ENCODE assay signal across 11 cellular contexts in the genomic region with DNA sequence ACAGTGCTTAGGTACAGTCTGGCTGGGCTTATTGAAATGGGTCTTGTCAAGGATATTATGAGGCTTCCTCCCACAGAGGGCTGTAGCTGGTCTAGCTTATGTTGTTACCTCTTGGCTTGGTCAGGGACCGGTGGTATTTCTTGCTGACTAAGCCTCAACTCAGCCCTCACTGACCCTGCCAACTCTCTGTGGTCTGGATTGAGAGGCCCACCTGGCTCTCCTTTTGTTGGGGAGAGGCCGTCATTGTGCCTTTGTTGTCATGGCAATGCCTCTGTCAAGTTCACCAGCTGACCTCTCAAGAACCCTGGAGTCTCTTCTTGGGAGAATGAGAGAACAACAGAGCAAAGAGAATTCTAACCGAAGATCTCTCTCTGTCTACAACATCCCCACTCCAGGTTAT.
A peak's percentile ranks its signal among the peaks of the same experiment; 100 is the strongest.
DNase-seq lines count a peak whose midpoint lies in the region; ATAC-seq, FAIRE-seq and TF ChIP-seq lines count a peak whose summit lies in the region.
"Had no signal": no experiment of that assay in that cellular context is flagged by ENCODE, and none has a peak within 500 bp of the region (broad histone marks: within the 10 kb centered on the region; RNA-seq: fewer than 3 reads in every experiment).

No MANE protein-coding gene starts in this region.

- no peaks in the 10 kb centered on the region for H3K9me3 ChIP-seq in GM12878 (replicated peaks; ENCODE audit: control insufficient read depth, insufficient read depth, low read length)
- no peaks in the 10 kb centered on the region for H3K9me3 ChIP-seq in esophagus squamous epithelium
- H3K9me3 ChIP-seq: vagina had no signal

- POLR2A ChIA-PET in GM12878 (lab: Charles Lee), result no interaction called here

- no peak overlapping the region for H2AFZ ChIP-seq in GM12878 (ENCODE audit: control insufficient read depth, low read depth, low read length)

- CTCF ChIA-PET in GM12878 (lab: Yijun Ruan, JAX), result interaction anchor here (0.6 kb wide), 1 partner anchor 699 kb away, joined by 3 read pairs; no protein-coding TSS in a partner anchor

- H3K36me3 ChIP-seq in GM12878 (ENCODE audit: control insufficient read depth in 2 of 2, insufficient read depth in 2 of 2, low read length in 1 of 2), result no peaks in the 10 kb centered on the region
- H3K36me3 ChIP-seq in esophagus squamous epithelium, result no peaks in the 10 kb centered on the region
- H3K36me3 ChIP-seq: vagina had no signal

- ATAC-seq in GM12878 (peak; percentile 74), GM21723 (IDR thresholded peaks at IDR 0.05; ENCODE audit: unreplicated experiment) (no peak)

- peak overlapping the region; percentile 31 to 53 (median 33) for H3K27ac Mint-ChIP-seq in nephron

- SMC1A ChIA-PET in GM12878 (lab: Charles Lee; ENCODE audit: uncharacterized antibody, unreplicated experiment), result no interaction called here

- no peaks in the 10 kb centered on the region for H3K27me3 Mint-ChIP-seq in nephron (ENCODE audit: low read depth)

- TF ChIP-seq CTCF in GM12878 (IDR thresholded peaks at IDR 0.05 in 2 of 3, conservative IDR thresholded peaks at IDR 0.05 in 1 of 3; ENCODE audit: control insufficient read depth in 2 of 3, extremely low read depth in 1 of 3, insufficient read depth in 1 of 3, low read depth in 3 of 3, low read length in 3 of 3), result no peak
- no peak for TF ChIP-seq CTCF in nephron (IDR thresholded peaks at IDR 0.05; ENCODE audit: unreplicated experiment in 3 of 3)
- TF ChIP-seq CTCF in esophagus squamous epithelium (IDR thresholded peaks at IDR 0.05), result no peak

- no peaks in the 10 kb centered on the region for H3K36me3 Mint-ChIP-seq in nephron (ENCODE audit: low read depth)

- H3K9ac ChIP-seq in GM12878 (ENCODE audit: control insufficient read depth, insufficient read depth, low read length), result no peak overlapping the region

- TF ChIP-seq POLR2A in GM12878 (IDR thresholded peaks at IDR 0.05; ENCODE audit: low read depth, low read length), result no peak
- no peak for TF ChIP-seq POLR2A in esophagus squamous epithelium (IDR thresholded peaks at IDR 0.05)

- H3K4me1 ChIP-seq in GM12878 (ENCODE audit: control insufficient read depth, insufficient read depth, low read length), result no peaks in the 10 kb centered on the region
- no peaks in the 10 kb centered on the region for H3K4me1 ChIP-seq in esophagus squamous epithelium
- H3K4me1 ChIP-seq: vagina had no signal

- H3K9me3 Mint-ChIP-seq in nephron, result no peaks in the 10 kb centered on the region

- H3K4me3 ChIP-seq in GM12878 (no peak overlapping the region), esophagus squamous epithelium (no peak overlapping the region)
- H3K4me3 ChIP-seq: smooth muscle cell, vagina had no signal

- peaks cover 7% of the 10 kb centered on the region for H3K4me1 Mint-ChIP-seq in nephron

- BruUV-seq in GM12878 (replicated peaks; lab: Mats Ljungman, UMichigan), result no TSS peak

- TF ChIP-seq EP300 in GM12878 (IDR thresholded peaks at IDR 0.05; ENCODE audit: borderline replicate concordance in 1 of 2, control insufficient read depth in 1 of 2, low read depth in 2 of 2, low read length in 2 of 2), result no peak

- no peaks in the 10 kb centered on the region for H4K20me1 ChIP-seq in GM12878 (ENCODE audit: control insufficient read depth, insufficient read depth)

- H3K4me3 Mint-ChIP-seq in nephron, result no peak overlapping the region

- 36% methylated on average over 3 of the region's 3 CpGs for WGBS in GM12878 (ENCODE audit: insufficient coverage, insufficient replicate concordance, low lambda C conversion rate, missing lambda C conversion rate)
- WGBS in esophagus squamous epithelium, 2 donors, result 58 to 64% methylated on average over 1 to 2 of the region's 3 CpGs

- H3K27me3 ChIP-seq in GM12878 (replicated peaks in 1 of 2; ENCODE audit: control insufficient read depth in 2 of 2, insufficient read depth in 2 of 2, low read length in 1 of 2), result no peaks in the 10 kb centered on the region
- H3K27me3 ChIP-seq in esophagus squamous epithelium, result no peaks in the 10 kb centered on the region
- H3K27me3 ChIP-seq: vagina had no signal

- H3K79me2 ChIP-seq in GM12878 (ENCODE audit: control insufficient read depth, insufficient read depth, low read length), result no peaks in the 10 kb centered on the region

- in situ Hi-C loops in GM12878 (cut with MboI), result no loop called here

- no peak overlapping the region for H3K4me2 ChIP-seq in GM12878 (ENCODE audit: control insufficient read depth, insufficient read depth)
- H3K4me2 ChIP-seq: smooth muscle cell had no signal

- peak; percentile 12 for DNase-seq in EH (ENCODE audit: low read depth)
- DNase-seq in LHCN-M2 (ENCODE audit: low read depth), result peak; percentile 91
- no peak for DNase-seq in GM12878 (ENCODE audit: low read depth, low spot score)
- DNase-seq in NCI-H774 (lab: John Stamatoyannopoulos, UW), result no peak
- no peak for DNase-seq in cerebellar cortex (ENCODE audit: low spot score)
- no peak for DNase-seq in esophagus squamous epithelium (lab: John Stamatoyannopoulos, UW)
- DNase-seq: activated CD8-positive, alpha-beta memory T cell treated with anti-CD3 and anti-CD28 coated beads, Interleukin-2, amount 50 U/mL, for 4 hours had no signal

- intact Hi-C loops in GM12878 (cut with micrococcal nuclease; ENCODE audit: unreplicated experiment) (no loop called here), esophagus squamous epithelium (cut with DNase I) (no loop called here)

- H3K27ac ChIP-seq in GM12878 (ENCODE audit: control insufficient read depth, insufficient read depth) (no peak overlapping the region), esophagus squamous epithelium (no peak overlapping the region)
- H3K27ac ChIP-seq: vagina had no signal

- RAD21 ChIA-PET in GM12878 (lab: Charles Lee; ENCODE audit: unreplicated experiment), result no interaction called here

- FAIRE-seq in GM12878 (lab: Jason Lieb, UNC), result no peak

- TF ChIP-seq RAD21 in GM12878 (IDR thresholded peaks at IDR 0.05; ENCODE audit: insufficient read depth, low read depth, low read length), result no peak

TF ChIP-seq in GM12878, 131 proteins besides CTCF, POLR2A, EP300 and RAD21:
- TF ChIP-seq ZBTB33 (IDR thresholded peaks at IDR 0.05) (no peak), RUNX3 (IDR thresholded peaks at IDR 0.05; ENCODE audit: low read length) (peak; percentile 48; the same call in 1 of the 2 replicates), MYC (IDR thresholded peaks at IDR 0.05; ENCODE audit: insufficient read depth, insufficient read length, insufficient replicate concordance, low read length, severe bottlenecking) (no peak), BACH1 (IDR thresholded peaks at IDR 0.05; ENCODE audit: borderline replicate concordance) (no peak), FOXK2 (IDR thresholded peaks at IDR 0.05) (no peak)

Comparison
In these comparisons a context has a peak if more than half of its experiments do, and no peak if none do; other contexts are left out.
1. DNase-seq: peak in EH (single experiment) and LHCN-M2 (single experiment); none in GM12878 (single experiment), NCI-H774 (single experiment), cerebellar cortex (single experiment) and esophagus squamous epithelium (single experiment).